21 cellular contexts compared by ENCODE assay signal in genomic region chr9:18371621-18372020, GRCh38.
"Had no signal": no experiment of that assay in that cellular context is flagged by ENCODE, and none has a peak within 500 bp of the region (broad histone marks: within the 10 kb centered on the region; RNA-seq: fewer than 3 reads in every experiment).

No MANE protein-coding gene starts in this region.

- H3K9me3 ChIP-seq: colonic mucosa, gastrocnemius medialis, left lung, lower lobe of right lung, pancreas, stomach had no signal

- H3K4me3 ChIP-seq: colonic mucosa, gastrocnemius medialis, left lung, lower lobe of right lung, pancreas, skin epidermis, stomach had no signal

- H3K27ac Mint-ChIP-seq: memory B cell; naive B cell; nephron; progenitor cell of endocrine pancreas; stimulated activated naive B cell treated with anti-CD40 and anti-IgM and Interleukin-4, amounts not matched to agents 10 μg/mL and 1 μg/mL and 100 μg/mL, for 72 hours; type B pancreatic cell had no signal

- H3K27ac ChIP-seq: colonic mucosa, gastrocnemius medialis, left lung, lower lobe of right lung, pancreas, skin epidermis had no signal

- H3K36me3 ChIP-seq: colonic mucosa, gastrocnemius medialis, left lung, lower lobe of right lung, pancreas, stomach had no signal

- DNase-seq: colonic mucosa; dermis blood vessel endothelial cell; gastrocnemius medialis; glutamatergic neuron; left lung; lower lobe of right lung; naive B cell; occipital lobe; pancreas; retina; stimulated activated CD4-positive, alpha-beta T cell treated with anti-CD3 and anti-CD28 coated beads, Interleukin-2, amount 100 ng/mL, for 24 hours; stimulated activated CD4-positive, alpha-beta T cell treated with anti-CD3 and anti-CD28 coated beads, Interleukin-4, amount 100 ng/mL, for 4 hours; stimulated activated naive B cell treated with anti-CD40 and anti-IgM and Interleukin-4, amounts not matched to agents 10 μg/mL and 1 μg/mL and 100 μg/mL, for 72 hours; stomach had no signal

- H3K9me3 Mint-ChIP-seq: nephron, type B pancreatic cell had no signal

- H3K4me3 Mint-ChIP-seq: memory B cell; mesothelial cell of epicardium; naive B cell; nephron; stimulated activated naive B cell treated with anti-CD40 and anti-IgM and Interleukin-4, amounts not matched to agents 10 μg/mL and 1 μg/mL and 100 μg/mL, for 72 hours; type B pancreatic cell had no signal

- H3K4me1 ChIP-seq: colonic mucosa, gastrocnemius medialis, left lung, lower lobe of right lung, pancreas, stomach had no signal

- H3K27me3 ChIP-seq: colonic mucosa, gastrocnemius medialis, left lung, pancreas, stomach had no signal

- H3K27me3 Mint-ChIP-seq: memory B cell; progenitor cell of endocrine pancreas; stimulated activated naive B cell treated with anti-CD40 and anti-IgM and Interleukin-4, amounts not matched to agents 10 μg/mL and 1 μg/mL and 100 μg/mL, for 72 hours; type B pancreatic cell had no signal

- H3K36me3 Mint-ChIP-seq: memory B cell; mesothelial cell of epicardium; naive B cell; stimulated activated naive B cell treated with anti-CD40 and anti-IgM and Interleukin-4, amounts not matched to agents 10 μg/mL and 1 μg/mL and 100 μg/mL, for 72 hours; type B pancreatic cell had no signal

- H3K4me1 Mint-ChIP-seq: memory B cell; stimulated activated naive B cell treated with anti-CD40 and anti-IgM and Interleukin-4, amounts not matched to agents 10 μg/mL and 1 μg/mL and 100 μg/mL, for 72 hours had no signal

- ATAC-seq: gastrocnemius medialis; left lung; lower lobe of right lung; pancreas; sciatic nerve; stimulated activated naive B cell treated with anti-CD40 and anti-IgM and Interleukin-4, amounts not matched to agents 10 μg/mL and 1 μg/mL and 100 μg/mL, for 72 hours had no signal
